11 cellular contexts compared by ENCODE assay signal in the genomic region with DNA sequence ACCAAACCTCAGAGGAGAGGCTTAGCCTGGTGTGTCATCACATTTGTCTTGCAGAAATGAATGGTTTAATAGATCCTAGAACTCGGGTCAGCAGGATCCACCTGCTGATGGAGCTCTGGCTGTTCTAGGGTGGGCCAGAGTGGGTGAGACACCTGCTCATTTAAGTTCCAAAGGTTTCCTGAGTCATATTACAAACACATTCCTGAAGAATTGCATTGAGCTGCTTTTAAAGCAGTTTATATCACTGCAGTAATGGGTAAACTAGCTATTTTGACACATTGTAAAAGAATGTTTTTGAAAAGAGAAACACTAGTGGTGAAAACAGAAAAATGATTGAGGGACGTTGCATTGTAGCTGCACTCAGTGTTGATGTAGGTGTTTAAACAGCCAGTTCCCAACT.
DNase-seq lines count a peak whose midpoint lies in the region; ATAC-seq and TF ChIP-seq lines count a peak whose summit lies in the region.
"Had no signal": no experiment of that assay in that cellular context is flagged by ENCODE, and none has a peak within 500 bp of the region (broad histone marks: within the 10 kb centered on the region; RNA-seq: fewer than 3 reads in every experiment).

No MANE protein-coding gene starts in this region.

- DNase-seq in EH (ENCODE audit: low read depth) (peak; percentile 72), PC-9 (peak in 1 of 2 experiments; percentile 92), esophagus muscularis mucosa (ENCODE audit: extremely low spot score) (peak; percentile 60), renal cortical epithelial cell (ENCODE audit: low read depth) (peak; percentile 87), psoas muscle (no peak), right lobe of liver (no peak), left ventricle myocardium inferior (no peak)
- DNase-seq: activated B cell treated with CpG ODN at 0.5 μM for 24 hours, NCI-H2107 had no signal

- 68% methylated on average over 2 of the region's 2 CpGs for WGBS in esophagus muscularis mucosa
- WGBS in psoas muscle, 3 donors, result 48 to 55% (median 49%) methylated on average over 2 of the region's 2 CpGs
- 58% methylated on average over 2 of the region's 2 CpGs for WGBS in right lobe of liver (ENCODE audit: insufficient coverage, low coverage, low lambda C conversion rate, missing lambda C conversion rate)

- no peak for ATAC-seq in psoas muscle
- ATAC-seq in right lobe of liver, result no peak
- ATAC-seq: K562; natural killer cell treated with Interleukin-12 subunit alpha and Interleukin-12 subunit beta and Interleukin-15 and Interleukin-18, amount 100 ng/mL, for 72 hours had no signal

- POLR2A ChIA-PET in PC-9 (lab: Charles Lee; ENCODE audit: unreplicated experiment), result no interaction called here

- H3K36me3 ChIP-seq in PC-9 (ENCODE audit: low read depth), result no peaks in the 10 kb centered on the region
- H3K36me3 ChIP-seq in esophagus muscularis mucosa, result no peaks in the 10 kb centered on the region
- H3K36me3 ChIP-seq in psoas muscle (ENCODE audit: insufficient read depth in 1 of 2, low read depth in 1 of 2), result no peaks in the 10 kb centered on the region
- H3K36me3 ChIP-seq in right lobe of liver, result no peaks in the 10 kb centered on the region
- H3K36me3 ChIP-seq in left ventricle myocardium inferior, result no peaks in the 10 kb centered on the region

- H2AFZ ChIP-seq in PC-9, result no peak overlapping the region

- no TSS peak for BruUV-seq in PC-9 (replicated peaks; lab: Mats Ljungman, UMichigan)

- peak overlapping the region; percentile 48 for H3K4me2 ChIP-seq in PC-9

- intact Hi-C loops in PC-9 (cut with micrococcal nuclease; ENCODE audit: unreplicated experiment) (no loop called here), esophagus muscularis mucosa (cut with DNase I) (no loop called here), psoas muscle (cut with DNase I) (no loop called here), right lobe of liver (cut with DNase I) (no loop called here), left ventricle myocardium inferior (cut with micrococcal nuclease) (no loop called here)

- H3K4me3 ChIP-seq in PC-9 (no peak overlapping the region), esophagus muscularis mucosa (no peak overlapping the region), psoas muscle (no peak overlapping the region), right lobe of liver (no peak overlapping the region), left ventricle myocardium inferior (no peak overlapping the region)
- H3K4me3 ChIP-seq: K562 had no signal

- TF ChIP-seq CTCF in PC-9 (conservative IDR thresholded peaks at IDR 0.05), result no peak
- no peak for TF ChIP-seq CTCF in esophagus muscularis mucosa (IDR thresholded peaks at IDR 0.05)
- TF ChIP-seq CTCF in psoas muscle (IDR thresholded peaks at IDR 0.05), result no peak
- TF ChIP-seq CTCF in right lobe of liver (IDR thresholded peaks at IDR 0.05), result no peak
- TF ChIP-seq CTCF in left ventricle myocardium inferior (IDR thresholded peaks at IDR 0.05; ENCODE audit: borderline replicate concordance), result no peak

- no peaks in the 10 kb centered on the region for H3K9me2 ChIP-seq in PC-9 (ENCODE audit: insufficient read depth)

- no peak for TF ChIP-seq POLR2A in esophagus muscularis mucosa (IDR thresholded peaks at IDR 0.05; ENCODE audit: low read depth)
- TF ChIP-seq POLR2A in right lobe of liver (IDR thresholded peaks at IDR 0.05), result no peak

- no peaks in the 10 kb centered on the region for H4K20me1 ChIP-seq in PC-9 (ENCODE audit: insufficient read depth)

- H3K9me3 ChIP-seq in PC-9 (ENCODE audit: insufficient read depth, low read depth) (peaks cover 4% of the 10 kb centered on the region; the same call in 1 of the 2 replicates), esophagus muscularis mucosa (no peaks in the 10 kb centered on the region), psoas muscle (no peaks in the 10 kb centered on the region), right lobe of liver (no peaks in the 10 kb centered on the region), left ventricle myocardium inferior (replicated peaks) (no peaks in the 10 kb centered on the region)

- TF ChIP-seq EP300 in esophagus muscularis mucosa (IDR thresholded peaks at IDR 0.05), result no peak

- CTCF ChIA-PET in PC-9 (lab: Charles Lee), result no interaction called here

- peak overlapping the region; percentile 75 for H3K27ac ChIP-seq in PC-9
- H3K27ac ChIP-seq in esophagus muscularis mucosa (replicated peaks in 1 of 4), result no peak overlapping the region
- H3K27ac ChIP-seq in psoas muscle, result no peak overlapping the region
- H3K27ac ChIP-seq in right lobe of liver, result no peak overlapping the region
- H3K27ac ChIP-seq in left ventricle myocardium inferior (replicated peaks), result no peak overlapping the region

- H3K4me1 ChIP-seq in PC-9 (replicated peaks; ENCODE audit: insufficient read depth), result peaks cover 24% of the 10 kb centered on the region
- H3K4me1 ChIP-seq in esophagus muscularis mucosa, result no peaks in the 10 kb centered on the region
- H3K4me1 ChIP-seq in psoas muscle, result peaks cover 5% of the 10 kb centered on the region
- H3K4me1 ChIP-seq in right lobe of liver, result no peaks in the 10 kb centered on the region
- H3K4me1 ChIP-seq in left ventricle myocardium inferior, result no peaks in the 10 kb centered on the region

- H3K27me3 ChIP-seq in PC-9 (ENCODE audit: insufficient read depth, low read depth) (no peaks in the 10 kb centered on the region), esophagus muscularis mucosa (no peaks in the 10 kb centered on the region), psoas muscle (ENCODE audit: insufficient read depth in 3 of 3, low read length in 2 of 3) (no peaks in the 10 kb centered on the region), right lobe of liver (no peaks in the 10 kb centered on the region), left ventricle myocardium inferior (ENCODE audit: low read depth) (no peaks in the 10 kb centered on the region)

- H3K79me2 ChIP-seq in PC-9 (ENCODE audit: low read depth), result no peaks in the 10 kb centered on the region; the same call in 1 of the 2 replicates

- H3F3A ChIP-seq in PC-9 (ENCODE audit: insufficient read depth, low read depth), result peaks cover 23% of the 10 kb centered on the region

Comparison
In these comparisons a context has a peak if more than half of its experiments do, and no peak if none do; other contexts are left out.
1. DNase-seq: peak in EH (single experiment), esophagus muscularis mucosa (single experiment) and renal cortical epithelial cell (single experiment); none in psoas muscle (0 of 2), right lobe of liver (0 of 3) and left ventricle myocardium inferior (single experiment).